Comparison of ENCODE assay signal across 7 cellular contexts in the genomic region with DNA sequence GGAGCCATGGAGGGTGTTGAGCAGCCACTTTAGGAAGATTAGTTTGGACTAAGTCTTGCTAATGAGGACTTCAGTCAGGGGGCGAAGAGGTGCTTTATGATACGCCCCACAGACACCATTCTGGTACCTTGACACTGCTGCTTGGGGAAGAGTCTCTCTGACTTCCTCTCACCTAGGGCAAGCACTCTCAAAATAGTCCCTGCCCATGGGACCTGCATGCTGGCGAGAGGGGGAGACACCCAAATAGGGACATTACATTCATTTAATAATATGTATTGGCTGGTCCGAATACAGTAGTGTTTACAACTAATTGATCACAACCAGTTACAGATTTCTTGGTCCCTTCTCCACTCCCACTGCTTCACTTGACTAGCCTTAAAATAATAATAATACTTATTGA. TPM values are rescaled to one million over a fixed set of nuclear protein-coding genes. Genes with fewer than 3 reads are reported as not detected.
"Had no signal": no experiment of that assay in that cellular context is flagged by ENCODE, and none has a peak within 500 bp of the region (broad histone marks: within the 10 kb centered on the region; RNA-seq: fewer than 3 reads in every experiment).

No MANE protein-coding gene starts in this region.

- H3K4me3 ChIP-seq: GM23338, K562 had no signal

- H3K9me3 Mint-ChIP-seq: GM23338 had no signal

- H3K4me3 Mint-ChIP-seq: GM23338 had no signal

- H2AFZ ChIP-seq: GM23338 had no signal

- ATAC-seq: GM23338, K562 had no signal

- DNase-seq: H9, HCEC 1CT, IMR-90 had no signal

- H3K27ac Mint-ChIP-seq: GM23338, H9 had no signal

RNA-seq across cellular contexts. Expression of gene CATSPERZ, which starts 4.4 kb away (rescaled TPM):
- total RNA-seq: GM23338, H1, IMR-90 had no signal

RNA-seq across cellular contexts. Expression of gene KCNK4, which starts 4.7 kb away (rescaled TPM):
- total RNA-seq: HT-29, IMR-90, K562 had no signal
